Comparison of ENCODE assay signal across 10 cellular contexts in the genomic region with DNA sequence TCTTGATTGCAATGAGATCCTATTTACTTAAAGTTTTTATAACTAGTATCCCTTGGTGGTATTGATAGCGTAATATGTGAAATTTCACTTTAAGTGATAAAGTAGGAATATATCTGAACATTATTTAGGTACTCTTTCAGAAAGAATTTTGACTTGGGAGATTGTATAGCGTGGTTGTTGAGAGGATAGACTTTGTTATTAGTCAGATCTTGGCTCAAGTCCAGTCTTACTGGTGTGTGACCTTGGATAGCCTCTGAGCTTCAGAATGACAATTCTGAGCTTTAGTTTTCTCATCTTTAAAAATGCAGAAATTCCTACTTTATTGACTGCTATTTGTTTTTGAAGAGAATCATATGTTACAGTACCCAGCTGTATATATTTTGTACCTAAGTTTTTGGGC. TPM values are rescaled to one million over a fixed set of nuclear protein-coding genes. Genes with fewer than 3 reads are reported as not detected.
DNase-seq lines count a peak whose midpoint lies in the region; ATAC-seq, FAIRE-seq and TF ChIP-seq lines count a peak whose summit lies in the region.
"Had no signal": no experiment of that assay in that cellular context is flagged by ENCODE, and none has a peak within 500 bp of the region (broad histone marks: within the 10 kb centered on the region; RNA-seq: fewer than 3 reads in every experiment).

No MANE protein-coding gene starts in this region.

- H3K4me2 ChIP-seq in mammary epithelial cell (ENCODE audit: insufficient read depth, low read depth, low read length) = no peak overlapping the region

- no peaks in the 10 kb centered on the region for H4K20me1 ChIP-seq in mammary epithelial cell (ENCODE audit: insufficient read depth, low read length)

- dilution Hi-C loops in mammary epithelial cell (cut with HindIII; ENCODE audit: low sequenced_read_pairs) = no loop called here

- intact Hi-C loops in CD8-positive, alpha-beta T cell (cut with DNase I, micrococcal nuclease) = loop anchor here in 1 of 2 experiments (5.0 kb wide), 1 partner anchor 39 kb away; no protein-coding TSS in a partner anchor
- intact Hi-C loops in mammary epithelial cell (cut with micrococcal nuclease) = no loop called here

- no peak for DNase-seq in CD8-positive, alpha-beta T cell
- DNase-seq in HTR-8/SVneo (ENCODE audit: insufficient read length, low spot score) (peak; percentile 28), mammary epithelial cell (peak; percentile 35), left lobe of liver (ENCODE audit: low spot score) (no peak), COLO668 (lab: John Stamatoyannopoulos, UW; ENCODE audit: unreplicated experiment) (no peak)
- no peak for DNase-seq in stimulated activated effector memory CD8-positive, alpha-beta T cell treated with anti-CD3 and anti-CD28 coated beads, Interleukin-12 subunit alpha, Interleukin-12 subunit beta, amount 100 ng/mL, for 72 hours (ENCODE audit: low spot score in 2 of 2)
- DNase-seq: effector CD4-positive, alpha-beta T cell; T-helper 17 cell had no signal

- H3K27ac Mint-ChIP-seq in CD8-positive, alpha-beta T cell = peak overlapping the region; percentile 55
- H3K27ac Mint-ChIP-seq in stimulated activated effector memory CD8-positive, alpha-beta T cell treated with anti-CD3 and anti-CD28 coated beads, Interleukin-12 subunit alpha, Interleukin-12 subunit beta, amount 100 ng/mL, for 72 hours = no peak overlapping the region
- H3K27ac Mint-ChIP-seq: T-helper 17 cell had no signal

- no peak overlapping the region for H3K4me3 ChIP-seq in CD8-positive, alpha-beta T cell (ENCODE audit: low read depth, low read length)
- no peak overlapping the region for H3K4me3 ChIP-seq in mammary epithelial cell (replicated peaks in 1 of 3; ENCODE audit: insufficient read depth in 1 of 3, low read depth in 2 of 3, low read length in 3 of 3)

- no TSS peak for BruUV-seq in mammary epithelial cell (replicated peaks; lab: Mats Ljungman, UMichigan)

- WGBS in mammary epithelial cell (ENCODE audit: low coverage, missing lambda C conversion rate) = 78% methylated on average over 2 of the region's 2 CpGs

- peaks cover 22% of the 10 kb centered on the region for H3K36me3 ChIP-seq in CD8-positive, alpha-beta T cell (ENCODE audit: insufficient read depth, low read length)
- peaks cover 14% of the 10 kb centered on the region for H3K36me3 ChIP-seq in mammary epithelial cell (ENCODE audit: insufficient read depth, low read length)

- no peaks in the 10 kb centered on the region for H3K27me3 ChIP-seq in CD8-positive, alpha-beta T cell (ENCODE audit: insufficient read depth, low read length)
- no peaks in the 10 kb centered on the region for H3K27me3 ChIP-seq in mammary epithelial cell (ENCODE audit: insufficient read depth, low read length)

- H3K79me2 ChIP-seq in mammary epithelial cell (ENCODE audit: insufficient read depth, low read length) = no peaks in the 10 kb centered on the region

- no peak overlapping the region for H3K9ac ChIP-seq in mammary epithelial cell (ENCODE audit: insufficient read depth, low read length)

- POLR2A ChIA-PET in CD8-positive, alpha-beta T cell (lab: Charles Lee) = interaction anchor here (0.8 to 1.3 kb wide), 3 partner anchors 9 to 71 kb away, joined by 3 to 4 read pairs (median 3); no protein-coding TSS in a partner anchor

- no peaks in the 10 kb centered on the region for H3K9me3 Mint-ChIP-seq in CD8-positive, alpha-beta T cell
- no peaks in the 10 kb centered on the region for H3K9me3 Mint-ChIP-seq in stimulated activated effector memory CD8-positive, alpha-beta T cell treated with anti-CD3 and anti-CD28 coated beads, Interleukin-12 subunit alpha, Interleukin-12 subunit beta, amount 100 ng/mL, for 72 hours

- CTCF ChIA-PET in CD8-positive, alpha-beta T cell (lab: Charles Lee) = no interaction called here
- CTCF ChIA-PET in mammary epithelial cell (lab: Charles Lee; ENCODE audit: low non-redundant PET) = no interaction called here

- H3K36me3 Mint-ChIP-seq in CD8-positive, alpha-beta T cell = peaks cover 71% of the 10 kb centered on the region
- H3K36me3 Mint-ChIP-seq in stimulated activated effector memory CD8-positive, alpha-beta T cell treated with anti-CD3 and anti-CD28 coated beads, Interleukin-12 subunit alpha, Interleukin-12 subunit beta, amount 100 ng/mL, for 72 hours = peaks cover 36% of the 10 kb centered on the region

- peaks cover 22% of the 10 kb centered on the region for H3K4me1 Mint-ChIP-seq in CD8-positive, alpha-beta T cell (ENCODE audit: low read depth)
- no peaks in the 10 kb centered on the region for H3K4me1 Mint-ChIP-seq in stimulated activated effector memory CD8-positive, alpha-beta T cell treated with anti-CD3 and anti-CD28 coated beads, Interleukin-12 subunit alpha, Interleukin-12 subunit beta, amount 100 ng/mL, for 72 hours

- no peak overlapping the region for H2AFZ ChIP-seq in mammary epithelial cell (ENCODE audit: low read depth, low read length)

- H3K27ac ChIP-seq in CD8-positive, alpha-beta T cell (ENCODE audit: low read depth, low read length) = no peak overlapping the region
- no peak overlapping the region for H3K27ac ChIP-seq in mammary epithelial cell (ENCODE audit: insufficient read depth, low read depth, low read length)

- H3K9me3 ChIP-seq in CD8-positive, alpha-beta T cell (ENCODE audit: low read length) = no peaks in the 10 kb centered on the region
- H3K9me3 ChIP-seq in mammary epithelial cell (replicated peaks; ENCODE audit: insufficient read depth, low read length) = no peaks in the 10 kb centered on the region

- ATAC-seq in CD8-positive, alpha-beta T cell = no peak
- ATAC-seq in left lobe of liver (peak; percentile 84), HG03196 (IDR thresholded peaks at IDR 0.05; ENCODE audit: unreplicated experiment) (no peak), GM21447 (IDR thresholded peaks at IDR 0.05; ENCODE audit: unreplicated experiment) (no peak)
- no peak for ATAC-seq in stimulated activated effector memory CD8-positive, alpha-beta T cell treated with anti-CD3 and anti-CD28 coated beads, Interleukin-12 subunit alpha, Interleukin-12 subunit beta, amount 100 ng/mL, for 72 hours
- ATAC-seq: T-helper 17 cell had no signal

- in situ Hi-C loops in mammary epithelial cell (cut with MboI; ENCODE audit: low sequenced_read_pairs in 2 of 2) = no loop called here

- no peaks in the 10 kb centered on the region for H3K27me3 Mint-ChIP-seq in CD8-positive, alpha-beta T cell (ENCODE audit: low read depth)
- H3K27me3 Mint-ChIP-seq: T-helper 17 cell had no signal

- no peak for TF ChIP-seq CTCF in CD8-positive, alpha-beta T cell (IDR thresholded peaks at IDR 0.05)
- TF ChIP-seq CTCF in mammary epithelial cell (conservative IDR thresholded peaks at IDR 0.05 in 1 of 2, IDR thresholded peaks at IDR 0.05 in 1 of 2; ENCODE audit: extremely low read depth in 1 of 2, insufficient read depth in 1 of 2, low read depth in 1 of 2, low read length in 2 of 2) = no peak

- no peak for FAIRE-seq in HTR-8/SVneo (lab: Jason Lieb, UNC)

- no peaks in the 10 kb centered on the region for H3K4me1 ChIP-seq in CD8-positive, alpha-beta T cell (ENCODE audit: insufficient read depth, low read length)
- no peaks in the 10 kb centered on the region for H3K4me1 ChIP-seq in mammary epithelial cell (ENCODE audit: insufficient read depth, low read length)

- H3K4me3 Mint-ChIP-seq in CD8-positive, alpha-beta T cell = no peak overlapping the region
- no peak overlapping the region for H3K4me3 Mint-ChIP-seq in stimulated activated effector memory CD8-positive, alpha-beta T cell treated with anti-CD3 and anti-CD28 coated beads, Interleukin-12 subunit alpha, Interleukin-12 subunit beta, amount 100 ng/mL, for 72 hours
- H3K4me3 Mint-ChIP-seq: T-helper 17 cell had no signal

RNA-seq across cellular contexts. Expression of a gene that starts 32.6 kb away (rescaled TPM):
- 10 to 100 TPM; 18.7 TPM for total RNA-seq in CD8-positive, alpha-beta T cell
- total RNA-seq in mammary epithelial cell = 10 to 100 TPM; 10.0 to 16.0 TPM
- 7.9 TPM for polyA plus RNA-seq in mammary epithelial cell
- 7.8 TPM for polyA minus RNA-seq in mammary epithelial cell
- total RNA-seq in left lobe of liver = 1.9 TPM

Comparison
In these comparisons a context has a peak if more than half of its experiments do, and no peak if none do; other contexts are left out.
1. DNase-seq: peak in HTR-8/SVneo (single experiment) and mammary epithelial cell (single experiment); none in CD8-positive, alpha-beta T cell (0 of 7), left lobe of liver (single experiment), COLO668 (single experiment) and stimulated activated effector memory CD8-positive, alpha-beta T cell treated with anti-CD3 and anti-CD28 coated beads, Interleukin-12 subunit alpha, Interleukin-12 subunit beta, amount 100 ng/mL, for 72 hours (0 of 2).